10 cellular contexts compared by ENCODE assay signal in genomic region chr10:86523348-86523747, GRCh38. TPM values are rescaled to one million over a fixed set of nuclear protein-coding genes. Genes with fewer than 3 reads are reported as not detected.
DNase-seq lines count a peak whose midpoint lies in the region; ATAC-seq and TF ChIP-seq lines count a peak whose summit lies in the region.
"Had no signal": no experiment of that assay in that cellular context is flagged by ENCODE, and none has a peak within 500 bp of the region (broad histone marks: within the 10 kb centered on the region; RNA-seq: fewer than 3 reads in every experiment).

No MANE protein-coding gene starts in this region.

- no peak for ATAC-seq in HG03342 (IDR thresholded peaks at IDR 0.05; ENCODE audit: unreplicated experiment)
- ATAC-seq: left lung had no signal

- TF ChIP-seq CTCF in OCI-LY3 (IDR thresholded peaks at IDR 0.05; ENCODE audit: low read depth, low read length) (no peak), esophagus muscularis mucosa (IDR thresholded peaks at IDR 0.05) (peak in 2 of 3 experiments; percentile 7 to 16), smooth muscle cell (IDR thresholded peaks at IDR 0.05; ENCODE audit: borderline replicate concordance, insufficient read depth, poor library complexity, severe bottlenecking) (no peak)

- H3K9me3 ChIP-seq in OCI-LY3 (ENCODE audit: insufficient read depth, low read length) (no peaks in the 10 kb centered on the region), esophagus muscularis mucosa (no peaks in the 10 kb centered on the region), smooth muscle cell (replicated peaks; ENCODE audit: low read depth) (no peaks in the 10 kb centered on the region)
- H3K9me3 ChIP-seq: left lung had no signal

- H3F3A ChIP-seq in smooth muscle cell (ENCODE audit: low read depth) = no peaks in the 10 kb centered on the region

- H3K36me3 Mint-ChIP-seq in activated T-cell treated with anti-CD3 and anti-CD28 coated beads, Interleukin-2, amount 50 U/mL, for 24 hours (ENCODE audit: low read depth) = peaks cover 28% of the 10 kb centered on the region

- no peak overlapping the region for H3K9ac ChIP-seq in OCI-LY3 (ENCODE audit: low read length)
- no peak overlapping the region for H3K9ac ChIP-seq in smooth muscle cell (ENCODE audit: low read depth)

- H3K9me3 Mint-ChIP-seq in activated T-cell treated with anti-CD3 and anti-CD28 coated beads, Interleukin-2, amount 50 U/mL, for 24 hours = no peaks in the 10 kb centered on the region

- H3K4me3 ChIP-seq in OCI-LY3 (ENCODE audit: low read length) = no peak overlapping the region
- no peak overlapping the region for H3K4me3 ChIP-seq in esophagus muscularis mucosa
- H3K4me3 ChIP-seq in smooth muscle cell = no peak overlapping the region

- H3K27me3 ChIP-seq in OCI-LY3 (ENCODE audit: low read depth, low read length) = no peaks in the 10 kb centered on the region
- H3K27me3 ChIP-seq in esophagus muscularis mucosa = no peaks in the 10 kb centered on the region
- H3K27me3 ChIP-seq in smooth muscle cell (ENCODE audit: low read depth) = no peaks in the 10 kb centered on the region
- H3K27me3 ChIP-seq: left lung had no signal

- no peak overlapping the region for H2AFZ ChIP-seq in OCI-LY3 (ENCODE audit: low read depth, low read length)
- no peak overlapping the region for H2AFZ ChIP-seq in smooth muscle cell (ENCODE audit: low read depth)

- no peak overlapping the region for H3K27ac ChIP-seq in OCI-LY3 (ENCODE audit: low read length)
- no peak overlapping the region for H3K27ac ChIP-seq in esophagus muscularis mucosa (replicated peaks in 1 of 4)
- H3K27ac ChIP-seq in smooth muscle cell (ENCODE audit: low read depth) = no peak overlapping the region
- H3K27ac ChIP-seq: left lung had no signal

- H3K4me2 ChIP-seq in OCI-LY3 (ENCODE audit: low read length) = peak overlapping the region; percentile 90
- peak overlapping the region; percentile 100 for H3K4me2 ChIP-seq in smooth muscle cell

- H3K4me1 ChIP-seq in OCI-LY3 (ENCODE audit: low read length) (peaks cover 20% of the 10 kb centered on the region), esophagus muscularis mucosa (peaks cover 33 to 57% (median 49%) of the 10 kb centered on the region in 4 donors), smooth muscle cell (ENCODE audit: low read depth) (peaks cover 28% of the 10 kb centered on the region)

- H4K20me1 ChIP-seq in OCI-LY3 (ENCODE audit: insufficient read depth, low read length) = peaks cover 11% of the 10 kb centered on the region
- H4K20me1 ChIP-seq in smooth muscle cell (ENCODE audit: low read depth) = peaks cover 26% of the 10 kb centered on the region

- no peak for TF ChIP-seq EP300 in esophagus muscularis mucosa (IDR thresholded peaks at IDR 0.05)

- intact Hi-C loops in esophagus muscularis mucosa (cut with DNase I) = loop anchor here (5.0 kb wide), 2 partner anchors 64 to 159 kb away; no protein-coding TSS in a partner anchor

- H3K4me3 Mint-ChIP-seq in activated T-cell treated with anti-CD3 and anti-CD28 coated beads, Interleukin-2, amount 50 U/mL, for 24 hours = peak overlapping the region; percentile 89

- WGBS in esophagus muscularis mucosa = 43% methylated on average over 1 of the region's 1 CpG
- 21% methylated on average over 1 of the region's 1 CpG for WGBS in smooth muscle cell (ENCODE audit: low lambda C conversion rate)

- peak overlapping the region; percentile 67 for H3K27ac Mint-ChIP-seq in activated T-cell treated with anti-CD3 and anti-CD28 coated beads, Interleukin-2, amount 50 U/mL, for 24 hours

- no peak for DNase-seq in activated T-cell treated with anti-CD3 and anti-CD28 coated beads, Interleukin-2, amount 50 U/mL, for 24 hours
- DNase-seq in activated T-cell treated with anti-CD3 and anti-CD28 coated beads, Interleukin-2, amount 50 U/mL, for 48 hours = no peak
- DNase-seq in esophagus muscularis mucosa (ENCODE audit: extremely low spot score) = no peak
- no peak for DNase-seq in smooth muscle cell (lab: John Stamatoyannopoulos, UW; ENCODE audit: unreplicated experiment)
- no peak for DNase-seq in dedifferentiated amniotic fluid mesenchymal stem cell (ENCODE audit: extremely low spot score)
- no peak for DNase-seq in NCI-H774 (lab: John Stamatoyannopoulos, UW)
- DNase-seq: left lung; stimulated activated naive CD4-positive, alpha-beta T cell treated with Interleukin-2 at 50 U/mL for 16 hours had no signal

- no peak for TF ChIP-seq POLR2A in esophagus muscularis mucosa (IDR thresholded peaks at IDR 0.05; ENCODE audit: low read depth)

- no peaks in the 10 kb centered on the region for H3K27me3 Mint-ChIP-seq in activated T-cell treated with anti-CD3 and anti-CD28 coated beads, Interleukin-2, amount 50 U/mL, for 24 hours

- H3K36me3 ChIP-seq in OCI-LY3 (replicated peaks; ENCODE audit: low read depth, low read length) (peaks cover 8% of the 10 kb centered on the region), esophagus muscularis mucosa (peaks cover 0 to 1% (median 0%) of the 10 kb centered on the region in 4 donors), smooth muscle cell (ENCODE audit: low read depth) (no peaks in the 10 kb centered on the region)
- H3K36me3 ChIP-seq: left lung had no signal

- peaks cover 50% of the 10 kb centered on the region for H3K4me1 Mint-ChIP-seq in activated T-cell treated with anti-CD3 and anti-CD28 coated beads, Interleukin-2, amount 50 U/mL, for 24 hours (ENCODE audit: low read depth)

- H3K79me2 ChIP-seq in OCI-LY3 (ENCODE audit: low read length) (peaks cover 53% of the 10 kb centered on the region), smooth muscle cell (ENCODE audit: low read depth) (peaks cover 49% of the 10 kb centered on the region)

RNA-seq across cellular contexts. Expression of gene WAPL, which starts 1.8 kb away (rescaled TPM):
- total RNA-seq in esophagus muscularis mucosa (10 to 100 TPM; 34.2 to 40.5 (median 39.3) TPM), smooth muscle cell (30.5 and 46.3 TPM in 2 replicates)
- 14.0 and 16.6 TPM in 2 replicates for polyA plus RNA-seq in smooth muscle cell

Comparison
In these comparisons a context has a peak if more than half of its experiments do, and no peak if none do; other contexts are left out.
1. CTCF ChIP-seq: peak in esophagus muscularis mucosa (2 of 3); none in OCI-LY3 (single experiment) and smooth muscle cell (single experiment).